Comparison of ENCODE assay signal across 10 cellular contexts in the genomic region with DNA sequence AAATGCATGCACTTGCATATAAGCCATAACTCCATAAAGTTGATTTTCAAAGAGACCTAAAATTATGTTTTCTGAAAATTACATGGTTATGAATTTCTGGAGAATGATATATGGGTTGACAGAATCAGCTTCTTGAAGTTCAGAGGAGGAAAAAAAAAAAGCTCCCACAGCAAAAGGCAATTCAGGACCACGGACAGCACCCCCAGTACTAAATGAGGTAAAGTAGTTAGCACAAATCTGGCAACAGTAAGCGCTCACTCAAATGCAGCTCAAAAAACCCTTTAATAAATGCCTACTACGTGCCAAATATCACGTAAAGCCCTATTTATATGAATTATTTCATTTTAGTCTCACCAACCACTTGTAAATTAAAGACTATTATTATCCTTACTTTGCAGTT.
DNase-seq lines count a peak whose midpoint lies in the region; ATAC-seq and TF ChIP-seq lines count a peak whose summit lies in the region.
"Had no signal": no experiment of that assay in that cellular context is flagged by ENCODE, and none has a peak within 500 bp of the region (broad histone marks: within the 10 kb centered on the region; RNA-seq: fewer than 3 reads in every experiment).

No MANE protein-coding gene starts in this region.

- POLR2A ChIA-PET in activated CD4-positive, alpha-beta T cell treated with anti-CD3 and anti-CD28 coated beads, Interleukin-2, amount 10 ng/mL, durations not matched to agents 7 days and 5 days (lab: Charles Lee), result no interaction called here

- DNase-seq in stimulated activated naive CD8-positive, alpha-beta T cell treated with anti-CD3 and anti-CD28 coated beads, Interleukin-15, Interleukin-2, amounts not matched to agents 100 U/mL and 50 U/mL, for 24 hours, result peak; percentile 12
- no peak for DNase-seq in stimulated activated naive CD8-positive, alpha-beta T cell treated with anti-CD3 and anti-CD28 coated beads, Interleukin-15, amount 100 ng/mL, for 72 hours
- peak; percentile 60 for DNase-seq in activated CD4-positive, alpha-beta T cell treated with anti-CD3 and anti-CD28 coated beads, Interleukin-2, amount 10 ng/mL, durations not matched to agents 7 days and 5 days
- DNase-seq in iPS-NIHi11 (ENCODE audit: low spot score) (peak; percentile 74), lower leg skin (ENCODE audit: low spot score in 2 of 2) (no peak), NCI-H524 (lab: John Stamatoyannopoulos, UW) (no peak)
- DNase-seq in activated CD4-positive, CD25-positive, alpha-beta regulatory T cell (lab: John Stamatoyannopoulos, UW), result no peak
- no peak for DNase-seq in stimulated activated effector memory CD8-positive, alpha-beta T cell treated with anti-CD3 and anti-CD28 coated beads, Interleukin-12 subunit alpha, Interleukin-12 subunit beta, amount 100 ng/mL, for 72 hours (ENCODE audit: low spot score in 2 of 2)
- DNase-seq: left lung; stimulated activated naive CD4-positive, alpha-beta T cell treated with Interleukin-2 at 50 U/mL for 16 hours had no signal

- no peak overlapping the region for H3K4me3 Mint-ChIP-seq in stimulated activated naive CD8-positive, alpha-beta T cell treated with anti-CD3 and anti-CD28 coated beads, Interleukin-15, amount 100 ng/mL, for 72 hours
- H3K4me3 Mint-ChIP-seq in activated CD4-positive, alpha-beta T cell treated with anti-CD3 and anti-CD28 coated beads, Interleukin-2, amount 10 ng/mL, durations not matched to agents 7 days and 5 days, result no peak overlapping the region
- H3K4me3 Mint-ChIP-seq in stimulated activated effector memory CD8-positive, alpha-beta T cell treated with anti-CD3 and anti-CD28 coated beads, Interleukin-12 subunit alpha, Interleukin-12 subunit beta, amount 100 ng/mL, for 72 hours, result no peak overlapping the region

- H3K36me3 Mint-ChIP-seq in activated CD4-positive, alpha-beta T cell treated with anti-CD3 and anti-CD28 coated beads, Interleukin-2, amount 10 ng/mL, durations not matched to agents 7 days and 5 days (ENCODE audit: low read depth), result no peaks in the 10 kb centered on the region
- no peaks in the 10 kb centered on the region for H3K36me3 Mint-ChIP-seq in stimulated activated effector memory CD8-positive, alpha-beta T cell treated with anti-CD3 and anti-CD28 coated beads, Interleukin-12 subunit alpha, Interleukin-12 subunit beta, amount 100 ng/mL, for 72 hours

- no peaks in the 10 kb centered on the region for H3K27me3 Mint-ChIP-seq in stimulated activated naive CD8-positive, alpha-beta T cell treated with anti-CD3 and anti-CD28 coated beads, Interleukin-15, amount 100 ng/mL, for 72 hours
- no peaks in the 10 kb centered on the region for H3K27me3 Mint-ChIP-seq in activated CD4-positive, alpha-beta T cell treated with anti-CD3 and anti-CD28 coated beads, Interleukin-2, amount 10 ng/mL, durations not matched to agents 7 days and 5 days

- ATAC-seq in stimulated activated naive CD8-positive, alpha-beta T cell treated with anti-CD3 and anti-CD28 coated beads, Interleukin-15, Interleukin-2, amounts not matched to agents 100 U/mL and 50 U/mL, for 24 hours, result no peak
- ATAC-seq in stimulated activated naive CD8-positive, alpha-beta T cell treated with anti-CD3 and anti-CD28 coated beads, Interleukin-15, amount 100 ng/mL, for 72 hours, result no peak
- ATAC-seq in stimulated activated effector memory CD8-positive, alpha-beta T cell treated with anti-CD3 and anti-CD28 coated beads, Interleukin-12 subunit alpha, Interleukin-12 subunit beta, amount 100 ng/mL, for 72 hours, result no peak
- ATAC-seq: left lung had no signal

- no peak for TF ChIP-seq CTCF in lower leg skin (IDR thresholded peaks at IDR 0.05)

- no peaks in the 10 kb centered on the region for H3K4me1 Mint-ChIP-seq in stimulated activated naive CD8-positive, alpha-beta T cell treated with anti-CD3 and anti-CD28 coated beads, Interleukin-15, amount 100 ng/mL, for 72 hours
- H3K4me1 Mint-ChIP-seq in activated CD4-positive, alpha-beta T cell treated with anti-CD3 and anti-CD28 coated beads, Interleukin-2, amount 10 ng/mL, durations not matched to agents 7 days and 5 days, result no peaks in the 10 kb centered on the region
- H3K4me1 Mint-ChIP-seq in stimulated activated effector memory CD8-positive, alpha-beta T cell treated with anti-CD3 and anti-CD28 coated beads, Interleukin-12 subunit alpha, Interleukin-12 subunit beta, amount 100 ng/mL, for 72 hours, result no peaks in the 10 kb centered on the region

- H3K27ac Mint-ChIP-seq in stimulated activated naive CD8-positive, alpha-beta T cell treated with anti-CD3 and anti-CD28 coated beads, Interleukin-15, amount 100 ng/mL, for 72 hours, result no peak overlapping the region
- no peak overlapping the region for H3K27ac Mint-ChIP-seq in activated CD4-positive, alpha-beta T cell treated with anti-CD3 and anti-CD28 coated beads, Interleukin-2, amount 10 ng/mL, durations not matched to agents 7 days and 5 days
- H3K27ac Mint-ChIP-seq in stimulated activated effector memory CD8-positive, alpha-beta T cell treated with anti-CD3 and anti-CD28 coated beads, Interleukin-12 subunit alpha, Interleukin-12 subunit beta, amount 100 ng/mL, for 72 hours, result no peak overlapping the region

- H3K9me3 Mint-ChIP-seq in stimulated activated naive CD8-positive, alpha-beta T cell treated with anti-CD3 and anti-CD28 coated beads, Interleukin-15, amount 100 ng/mL, for 72 hours, result peaks cover 12 to 24% of the 10 kb centered on the region in 2 donors
- H3K9me3 Mint-ChIP-seq in activated CD4-positive, alpha-beta T cell treated with anti-CD3 and anti-CD28 coated beads, Interleukin-2, amount 10 ng/mL, durations not matched to agents 7 days and 5 days, result peaks cover 8% of the 10 kb centered on the region
- H3K9me3 Mint-ChIP-seq in stimulated activated effector memory CD8-positive, alpha-beta T cell treated with anti-CD3 and anti-CD28 coated beads, Interleukin-12 subunit alpha, Interleukin-12 subunit beta, amount 100 ng/mL, for 72 hours, result peaks cover 21% of the 10 kb centered on the region

- CTCF ChIA-PET in activated CD4-positive, alpha-beta T cell treated with anti-CD3 and anti-CD28 coated beads, Interleukin-2, amount 10 ng/mL, durations not matched to agents 7 days and 5 days (lab: Charles Lee), result no interaction called here

- no peak overlapping the region for H3K4me3 ChIP-seq in lower leg skin (ENCODE audit: low read depth, poor library complexity, severe bottlenecking)
- H3K4me3 ChIP-seq: left lung had no signal

- intact Hi-C loops in lower leg skin (cut with DNase I; ENCODE audit: low total_unique reads), result no loop called here

- no peak for TF ChIP-seq POLR2A in lower leg skin (IDR thresholded peaks at IDR 0.05)

- 12 to 14% methylated on average over 4 of the region's 4 CpGs for WGBS in lower leg skin, 2 donors

Comparison
In these comparisons a context has a peak if more than half of its experiments do, and no peak if none do; other contexts are left out.
1. DNase-seq: peak in stimulated activated naive CD8-positive, alpha-beta T cell treated with anti-CD3 and anti-CD28 coated beads, Interleukin-15, Interleukin-2, amounts not matched to agents 100 U/mL and 50 U/mL, for 24 hours (single experiment), activated CD4-positive, alpha-beta T cell treated with anti-CD3 and anti-CD28 coated beads, Interleukin-2, amount 10 ng/mL, durations not matched to agents 7 days and 5 days (single experiment) and iPS-NIHi11 (single experiment); none in stimulated activated naive CD8-positive, alpha-beta T cell treated with anti-CD3 and anti-CD28 coated beads, Interleukin-15, amount 100 ng/mL, for 72 hours (0 of 2), activated CD4-positive, CD25-positive, alpha-beta regulatory T cell (0 of 4), lower leg skin (0 of 2), stimulated activated effector memory CD8-positive, alpha-beta T cell treated with anti-CD3 and anti-CD28 coated beads, Interleukin-12 subunit alpha, Interleukin-12 subunit beta, amount 100 ng/mL, for 72 hours (0 of 2) and NCI-H524 (0 of 2).